In genomic region chr10:57338823-57339558, GRCh38 we compare ENCODE assay signal across 7 cellular contexts.
DNase-seq lines count a peak whose midpoint lies in the region; ATAC-seq, FAIRE-seq and TF ChIP-seq lines count a peak whose summit lies in the region.

No MANE protein-coding gene starts in this region.

- no peak overlapping the region for H3K27ac ChIP-seq in adrenal gland

- DNase-seq in adrenal gland = peak in 3 of 7 donors; percentile 15 to 35 (median 30)
- DNase-seq in kidney epithelial cell (ENCODE audit: low read depth) = no peak
- no peak for DNase-seq in omental fat pad (ENCODE audit: low spot score)
- DNase-seq in activated CD8-positive, alpha-beta memory T cell treated with anti-CD3 and anti-CD28 coated beads, Interleukin-2, amount 50 U/mL, for 48 hours = no peak

- TF ChIP-seq POLR2A in adrenal gland (IDR thresholded peaks at IDR 0.05) = no peak

- H3K4me1 ChIP-seq in adrenal gland (replicated peaks in 1 of 2) = no peaks in the 10 kb centered on the region

- peak; percentile 92 for FAIRE-seq in G401.6 (lab: Jason Lieb, UNC)

- peak; percentile 79 for ATAC-seq in GM21529 (IDR thresholded peaks at IDR 0.05; ENCODE audit: unreplicated experiment)
- no peak for ATAC-seq in omental fat pad (ENCODE audit: low FRiP score)

- intact Hi-C loops in adrenal gland (cut with DNase I) = no loop called here

- H3K4me3 ChIP-seq in adrenal gland = no peak overlapping the region
- H3K4me3 ChIP-seq in kidney epithelial cell (ENCODE audit: low read depth, low read length) = no peak overlapping the region

- H3K9me3 ChIP-seq in adrenal gland (replicated peaks in 1 of 3) = peaks cover 0 to 11% (median 0%) of the 10 kb centered on the region in 3 donors

- H3K27me3 ChIP-seq in adrenal gland = no peaks in the 10 kb centered on the region
- H3K27me3 ChIP-seq in kidney epithelial cell (ENCODE audit: control insufficient read depth, insufficient read depth, low read length) = no peaks in the 10 kb centered on the region

- peak; percentile 82 for TF ChIP-seq CTCF in LNCAP (IDR thresholded peaks at IDR 0.05)
- TF ChIP-seq CTCF in adrenal gland (IDR thresholded peaks at IDR 0.05) = peak; percentile 60 to 76 (median 72)
- TF ChIP-seq CTCF in kidney epithelial cell (IDR thresholded peaks at IDR 0.05; ENCODE audit: insufficient read depth, low read length, poor library complexity, severe bottlenecking) = peak; percentile 61
- TF ChIP-seq CTCF in omental fat pad (IDR thresholded peaks at IDR 0.05) = peak in 1 of 3 donors; percentile 26

- 27 to 34% (median 28%) methylated on average over 4 of the region's 4 CpGs for WGBS in adrenal gland, 4 donors

- H3K36me3 ChIP-seq in adrenal gland (replicated peaks in 1 of 2) (no peaks in the 10 kb centered on the region), kidney epithelial cell (ENCODE audit: control insufficient read depth, insufficient read depth, low read length) (no peaks in the 10 kb centered on the region)
